Comparison of ENCODE assay signal across 24 cellular contexts in genomic region chr3:179416681-179417080, GRCh38. TPM values are rescaled to one million over a fixed set of nuclear protein-coding genes. Genes with fewer than 3 reads are reported as not detected.
DNase-seq lines count a peak whose midpoint lies in the region; ATAC-seq lines count a peak whose summit lies in the region.
"Had no signal": no experiment of that assay in that cellular context is flagged by ENCODE, and none has a peak within 500 bp of the region (broad histone marks: within the 10 kb centered on the region; RNA-seq: fewer than 3 reads in every experiment).

No MANE protein-coding gene starts in this region.

- peak overlapping the region; percentile 1 for H3K27ac Mint-ChIP-seq in activated T-cell treated with anti-CD3 and anti-CD28 coated beads, Interleukin-2, amount 50 U/mL, for 72 hours
- H3K27ac Mint-ChIP-seq in activated T-cell treated with anti-CD3 and anti-CD28 coated beads, Interleukin-2, amount 50 U/mL, for 24 hours = no peak overlapping the region
- H3K27ac Mint-ChIP-seq: activated naive CD8-positive, alpha-beta T cell treated with anti-CD3 and anti-CD28 coated beads, Interleukin-2, amount 10 ng/mL, durations not matched to agents 7 days and 5 days; brain; neural progenitor cell; WTC11 had no signal

- intact Hi-C loops in left ventricle myocardium superior (cut with micrococcal nuclease) = no loop called here

- H3K4me1 Mint-ChIP-seq in activated T-cell treated with anti-CD3 and anti-CD28 coated beads, Interleukin-2, amount 50 U/mL, for 72 hours (ENCODE audit: low read depth) = no peaks in the 10 kb centered on the region
- no peaks in the 10 kb centered on the region for H3K4me1 Mint-ChIP-seq in activated T-cell treated with anti-CD3 and anti-CD28 coated beads, Interleukin-2, amount 50 U/mL, for 24 hours (ENCODE audit: low read depth)
- H3K4me1 Mint-ChIP-seq: activated naive CD8-positive, alpha-beta T cell treated with anti-CD3 and anti-CD28 coated beads, Interleukin-2, amount 10 ng/mL, durations not matched to agents 7 days and 5 days; neural progenitor cell; stimulated activated naive CD8-positive, alpha-beta T cell treated with anti-CD3 and anti-CD28 coated beads, Interleukin-15, amount 100 ng/mL, for 72 hours; WTC11 had no signal

- H3K9me3 Mint-ChIP-seq in activated T-cell treated with anti-CD3 and anti-CD28 coated beads, Interleukin-2, amount 50 U/mL, for 72 hours = no peaks in the 10 kb centered on the region
- no peaks in the 10 kb centered on the region for H3K9me3 Mint-ChIP-seq in activated T-cell treated with anti-CD3 and anti-CD28 coated beads, Interleukin-2, amount 50 U/mL, for 24 hours
- H3K9me3 Mint-ChIP-seq: activated naive CD8-positive, alpha-beta T cell treated with anti-CD3 and anti-CD28 coated beads, Interleukin-2, amount 10 ng/mL, durations not matched to agents 7 days and 5 days; brain; neural progenitor cell; stimulated activated naive CD8-positive, alpha-beta T cell treated with anti-CD3 and anti-CD28 coated beads, Interleukin-15, amount 100 ng/mL, for 72 hours; WTC11 had no signal

- H3K4me3 Mint-ChIP-seq in activated T-cell treated with anti-CD3 and anti-CD28 coated beads, Interleukin-2, amount 50 U/mL, for 72 hours = no peak overlapping the region
- no peak overlapping the region for H3K4me3 Mint-ChIP-seq in activated T-cell treated with anti-CD3 and anti-CD28 coated beads, Interleukin-2, amount 50 U/mL, for 24 hours
- H3K4me3 Mint-ChIP-seq: activated naive CD8-positive, alpha-beta T cell treated with anti-CD3 and anti-CD28 coated beads, Interleukin-2, amount 10 ng/mL, durations not matched to agents 7 days and 5 days; brain; neural progenitor cell; stimulated activated naive CD8-positive, alpha-beta T cell treated with anti-CD3 and anti-CD28 coated beads, Interleukin-15, amount 100 ng/mL, for 72 hours; WTC11 had no signal

- H3K36me3 Mint-ChIP-seq in activated T-cell treated with anti-CD3 and anti-CD28 coated beads, Interleukin-2, amount 50 U/mL, for 72 hours (ENCODE audit: insufficient read depth in 2 of 2) = no peaks in the 10 kb centered on the region
- H3K36me3 Mint-ChIP-seq in activated T-cell treated with anti-CD3 and anti-CD28 coated beads, Interleukin-2, amount 50 U/mL, for 24 hours (ENCODE audit: low read depth) = no peaks in the 10 kb centered on the region

- H3K27me3 Mint-ChIP-seq in activated T-cell treated with anti-CD3 and anti-CD28 coated beads, Interleukin-2, amount 50 U/mL, for 72 hours (ENCODE audit: low read depth) = no peaks in the 10 kb centered on the region
- no peaks in the 10 kb centered on the region for H3K27me3 Mint-ChIP-seq in activated T-cell treated with anti-CD3 and anti-CD28 coated beads, Interleukin-2, amount 50 U/mL, for 24 hours
- H3K27me3 Mint-ChIP-seq: activated naive CD8-positive, alpha-beta T cell treated with anti-CD3 and anti-CD28 coated beads, Interleukin-2, amount 10 ng/mL, durations not matched to agents 7 days and 5 days; brain; stimulated activated naive CD8-positive, alpha-beta T cell treated with anti-CD3 and anti-CD28 coated beads, Interleukin-15, amount 100 ng/mL, for 72 hours had no signal

- DNase-seq in activated T-cell treated with anti-CD3 and anti-CD28 coated beads, Interleukin-2, amount 50 U/mL, for 72 hours = no peak
- DNase-seq in activated T-cell treated with anti-CD3 and anti-CD28 coated beads, Interleukin-2, amount 50 U/mL, for 24 hours = no peak
- DNase-seq in amniotic epithelial cell (ENCODE audit: low read depth) = peak; percentile 48
- peak; percentile 44 for DNase-seq in iris pigment epithelial cell (ENCODE audit: low read depth)
- no peak for DNase-seq in left ventricle myocardium superior
- DNase-seq in stimulated activated CD4-positive, alpha-beta T cell treated with anti-CD3 and anti-CD28 coated beads, Interleukin-4, amount 100 ng/mL, for 4 hours = no peak
- DNase-seq: activated CD4-positive, alpha-beta T cell treated with anti-CD3 and anti-CD28 coated beads, Interleukin-2, amount 50 U/mL, for 1 hour; activated effector memory CD4-positive, alpha-beta T cell treated with anti-CD3 and anti-CD28 coated beads, Interleukin-2, amount 50 U/mL, for 16 hours; activated naive CD8-positive, alpha-beta T cell treated with anti-CD3 and anti-CD28 coated beads, Interleukin-2, amount 10 ng/mL, durations not matched to agents 7 days and 5 days; DMS53; effector memory CD4-positive, alpha-beta T cell; erythroblast; GF-D8; NCI-H1048; NCI-H2029 treated with DMSO at 0.1 percent for 48 hours; right lobe of liver; stimulated activated naive CD8-positive, alpha-beta T cell treated with anti-CD3 and anti-CD28 coated beads, Interleukin-15, amount 100 ng/mL, for 72 hours; T-helper 9 cell; transverse colon had no signal

- ATAC-seq in activated T-cell treated with anti-CD3 and anti-CD28 coated beads, Interleukin-2, amount 50 U/mL, for 72 hours (replicated peaks in 1 of 2) = no peak
- no peak for ATAC-seq in HG03521 (IDR thresholded peaks at IDR 0.05; ENCODE audit: unreplicated experiment)
- no peak for ATAC-seq in GM21723 (IDR thresholded peaks at IDR 0.05; ENCODE audit: unreplicated experiment)
- no peak for ATAC-seq in left ventricle myocardium superior
- ATAC-seq: right lobe of liver; stimulated activated naive CD8-positive, alpha-beta T cell treated with anti-CD3 and anti-CD28 coated beads, Interleukin-15, amount 100 ng/mL, for 72 hours; WTC11 had no signal

RNA-seq across cellular contexts. Expression of gene GNB4, which starts 34.6 kb away (rescaled TPM):
- total RNA-seq in activated T-cell treated with anti-CD3 and anti-CD28 coated beads, Interleukin-2, amount 50 U/mL, for 72 hours = under 1 TPM; 0.39 to 0.60 TPM
- 16.3 TPM for total RNA-seq in left ventricle myocardium superior

Comparison
In these comparisons a context has a peak if more than half of its experiments do, and no peak if none do; other contexts are left out.
1. DNase-seq: peak in amniotic epithelial cell (single experiment) and iris pigment epithelial cell (single experiment); none in activated T-cell treated with anti-CD3 and anti-CD28 coated beads, Interleukin-2, amount 50 U/mL, for 72 hours (0 of 2), activated T-cell treated with anti-CD3 and anti-CD28 coated beads, Interleukin-2, amount 50 U/mL, for 24 hours (single experiment), left ventricle myocardium superior (single experiment) and stimulated activated CD4-positive, alpha-beta T cell treated with anti-CD3 and anti-CD28 coated beads, Interleukin-4, amount 100 ng/mL, for 4 hours (0 of 2).
2. RNA of gene GNB4, which starts 34.6 kb away (total RNA-seq): 16.3 TPM in left ventricle myocardium superior (single experiment); 0.39 to 0.60 TPM in activated T-cell treated with anti-CD3 and anti-CD28 coated beads, Interleukin-2, amount 50 U/mL, for 72 hours; every median in the first group is over 10 times any median in the second.